ENCODE assay signal across 8 cellular contexts in genomic region chr2:64143154-64144056, GRCh38. TPM values are rescaled to one million over a fixed set of nuclear protein-coding genes. Genes with fewer than 3 reads are reported as not detected.
DNase-seq lines count a peak whose midpoint lies in the region; ATAC-seq, FAIRE-seq and TF ChIP-seq lines count a peak whose summit lies in the region.

No MANE protein-coding gene starts in this region.

- peak overlapping the region; percentile 95 for H3K4me2 ChIP-seq in Karpas-422 (ENCODE audit: low read depth, low read length, poor library complexity, severe bottlenecking)

- H3K27me3 ChIP-seq in GM06990 (replicated peaks; ENCODE audit: control insufficient read depth, insufficient read depth, low read length) (no peaks in the 10 kb centered on the region), Karpas-422 (ENCODE audit: low read length) (no peaks in the 10 kb centered on the region)

- no peak for TF ChIP-seq CTCF in GM06990 (IDR thresholded peaks at IDR 0.05; ENCODE audit: insufficient read depth, low read length, poor library complexity, severe bottlenecking)
- TF ChIP-seq CTCF in choroid plexus epithelial cell (conservative IDR thresholded peaks at IDR 0.05; ENCODE audit: low read depth, low read length) = no peak

- peak; percentile 13 for ATAC-seq in GM21825 (IDR thresholded peaks at IDR 0.05; ENCODE audit: unreplicated experiment)

- peaks cover 68% of the 10 kb centered on the region for H3K79me2 ChIP-seq in Karpas-422 (ENCODE audit: low read length)

- no peaks in the 10 kb centered on the region for H3K9me2 ChIP-seq in Karpas-422 (replicated peaks; ENCODE audit: insufficient read depth, low read length)

- no peaks in the 10 kb centered on the region; the same call in none of the 2 replicates for H3K36me3 ChIP-seq in GM06990 (ENCODE audit: control insufficient read depth, insufficient read depth, low read length)
- peaks cover 37% of the 10 kb centered on the region for H3K36me3 ChIP-seq in Karpas-422 (ENCODE audit: insufficient read depth, low read length)

- peak overlapping the region; percentile 97 for H3K4me3 ChIP-seq in GM06990 (replicated peaks; ENCODE audit: low read depth, low read length)
- H3K4me3 ChIP-seq in Karpas-422 (ENCODE audit: low read length) = peak overlapping the region; percentile 89
- peak overlapping the region; percentile 91 for H3K4me3 ChIP-seq in choroid plexus epithelial cell (ENCODE audit: low read depth, low read length)

- peaks cover 61% of the 10 kb centered on the region for H3K4me1 ChIP-seq in Karpas-422 (ENCODE audit: low read length)

- DNase-seq in GM06990 (ENCODE audit: extremely low read depth, insufficient read length) (peak; percentile 34), Karpas-422 (peak; percentile 90), T-helper 2 cell (peak; percentile 6 to 72 (median 27)), choroid plexus epithelial cell (ENCODE audit: low read depth) (peak; percentile 52), left kidney (ENCODE audit: low read depth, low spot score) (peak; percentile 81), HTR-8/SVneo (ENCODE audit: insufficient read length, low spot score) (no peak)
- peak; percentile 5 for DNase-seq in stimulated activated CD8-positive, alpha-beta memory T cell treated with anti-CD3 and anti-CD28 coated beads, Interleukin-15, amount 100 ng/mL, for 24 hours (ENCODE audit: low read depth)

- peak overlapping the region; percentile 91 for H3K9ac ChIP-seq in Karpas-422 (ENCODE audit: low read length)

- H4K20me1 ChIP-seq in Karpas-422 (ENCODE audit: insufficient read depth, low read depth, low read length) = peaks cover 12% of the 10 kb centered on the region; the same call in 1 of the 2 replicates

- peak overlapping the region; percentile 57; the same call in 1 of the 2 replicates for H2AFZ ChIP-seq in Karpas-422 (ENCODE audit: low read length)

- no peaks in the 10 kb centered on the region for H3K9me3 ChIP-seq in Karpas-422 (ENCODE audit: low read length)

- peak overlapping the region; percentile 95 for H3K27ac ChIP-seq in Karpas-422 (ENCODE audit: low read length)

- FAIRE-seq in HTR-8/SVneo (lab: Jason Lieb, UNC) = no peak

RNA-seq across cellular contexts. Expression of gene PELI1, which starts 0.8 kb away (rescaled TPM):
- total RNA-seq in Karpas-422 (2014; rRNA removed; shearing (Covaris generic); ENCODE audit: low replicate concordance) = 49.9 and 90.7 TPM in 2 replicates
